In the genomic region with DNA sequence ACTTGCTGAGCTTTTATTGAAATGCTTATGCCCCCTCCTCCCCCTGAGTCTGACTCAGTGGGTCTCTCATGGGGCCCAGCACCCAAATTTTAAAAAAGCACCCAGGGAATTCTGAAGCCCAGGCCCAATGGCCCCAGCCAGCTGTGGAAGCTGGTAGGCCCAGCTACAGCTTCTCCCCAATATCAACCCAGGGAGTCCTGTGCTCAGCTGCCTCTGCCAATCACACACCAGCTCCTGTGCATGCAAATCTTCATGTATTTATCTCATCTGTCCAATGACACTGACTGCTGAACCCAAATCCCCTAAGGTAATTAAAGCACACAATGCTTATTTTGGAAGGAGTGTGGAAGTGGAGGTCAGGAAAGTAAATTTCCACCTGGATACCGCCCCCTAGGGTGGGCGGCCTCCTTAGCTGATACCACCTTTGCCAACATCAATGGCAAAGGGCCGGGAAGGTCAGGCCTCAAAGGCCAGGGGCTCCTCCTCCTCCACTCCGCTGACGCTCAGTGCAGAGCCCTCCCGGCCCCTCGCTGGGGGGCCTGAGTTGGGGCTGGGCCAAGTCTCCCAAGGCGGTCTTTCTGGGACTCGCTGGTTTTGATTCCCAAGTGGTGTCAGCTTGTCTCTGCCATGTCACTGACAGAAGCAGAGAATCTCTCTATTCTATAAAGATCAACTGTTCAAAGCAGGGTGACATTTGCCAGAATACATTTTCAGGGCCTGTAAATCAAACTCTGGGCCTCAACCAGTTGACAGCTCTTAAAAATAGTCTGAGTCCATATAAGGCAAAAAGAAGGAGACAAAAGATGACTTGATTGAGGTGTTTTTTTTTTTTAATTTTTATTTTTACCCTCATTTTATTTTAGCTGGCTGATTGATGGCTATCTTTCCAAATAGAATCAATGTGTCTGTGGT, we compare ENCODE assay signal across 16 cellular contexts.
DNase-seq lines count a peak whose midpoint lies in the region; ATAC-seq and TF ChIP-seq lines count a peak whose summit lies in the region.
"Had no signal": no experiment of that assay in that cellular context is flagged by ENCODE, and none has a peak within 500 bp of the region (broad histone marks: within the 10 kb centered on the region; RNA-seq: fewer than 3 reads in every experiment).

No MANE protein-coding gene starts in this region.

- H3K4me1 ChIP-seq in GM23338 (ENCODE audit: insufficient read depth), result no peaks in the 10 kb centered on the region
- H3K4me1 ChIP-seq: left ventricle myocardium inferior, pancreas had no signal

- no peaks in the 10 kb centered on the region for H3F3A ChIP-seq in GM23338 (replicated peaks; ENCODE audit: low read depth)

- H3K27me3 Mint-ChIP-seq in CD14-positive monocyte (ENCODE audit: low read depth in 3 of 3) (peaks cover 0 to 2% (median 1%) of the 10 kb centered on the region in 3 donors), GM23338 (ENCODE audit: insufficient read depth, low read depth, poor library complexity) (peaks cover 12% of the 10 kb centered on the region)
- no peaks in the 10 kb centered on the region for H3K27me3 Mint-ChIP-seq in activated T-helper 2 cell treated with anti-CD3 and anti-CD28 coated beads, Interferon-gamma antibody, Interleukin-2, Interleukin-4, amounts not matched to agents 10 μg/mL and 5 μg/mL and 100 μg/mL, durations not matched to agents 14 hours and 24 hours and 36 hours (ENCODE audit: low read depth)
- no peaks in the 10 kb centered on the region for H3K27me3 Mint-ChIP-seq in natural killer cell treated with Interleukin-12 subunit alpha and Interleukin-12 subunit beta and Interleukin-15 and Interleukin-18, amount 100 ng/mL, for 72 hours
- H3K27me3 Mint-ChIP-seq: activated CD4-positive, alpha-beta T cell treated with anti-CD3 and anti-CD28 coated beads, Interleukin-2, amount 10 ng/mL, durations not matched to agents 7 days and 5 days had no signal

- H3K36me3 Mint-ChIP-seq in CD14-positive monocyte, result peaks cover 71 to 72% of the 10 kb centered on the region in 2 donors
- peaks cover 9% of the 10 kb centered on the region for H3K36me3 Mint-ChIP-seq in GM23338 (ENCODE audit: low read depth)
- H3K36me3 Mint-ChIP-seq in activated T-helper 2 cell treated with anti-CD3 and anti-CD28 coated beads, Interferon-gamma antibody, Interleukin-2, Interleukin-4, amounts not matched to agents 10 μg/mL and 5 μg/mL and 100 μg/mL, durations not matched to agents 14 hours and 24 hours and 36 hours (ENCODE audit: low read depth), result peaks cover 53% of the 10 kb centered on the region
- no peaks in the 10 kb centered on the region for H3K36me3 Mint-ChIP-seq in natural killer cell treated with Interleukin-12 subunit alpha and Interleukin-12 subunit beta and Interleukin-15 and Interleukin-18, amount 100 ng/mL, for 72 hours

- peaks cover 12% of the 10 kb centered on the region for H3K79me2 ChIP-seq in GM23338 (replicated peaks; ENCODE audit: insufficient read depth)

- H3K4me1 Mint-ChIP-seq in CD14-positive monocyte, result peaks cover 40% of the 10 kb centered on the region
- H3K4me1 Mint-ChIP-seq in GM23338, result peaks cover 7% of the 10 kb centered on the region
- peaks cover 10% of the 10 kb centered on the region for H3K4me1 Mint-ChIP-seq in activated T-helper 2 cell treated with anti-CD3 and anti-CD28 coated beads, Interferon-gamma antibody, Interleukin-2, Interleukin-4, amounts not matched to agents 10 μg/mL and 5 μg/mL and 100 μg/mL, durations not matched to agents 14 hours and 24 hours and 36 hours (ENCODE audit: low read depth)
- H3K4me1 Mint-ChIP-seq in natural killer cell treated with Interleukin-12 subunit alpha and Interleukin-12 subunit beta and Interleukin-15 and Interleukin-18, amount 100 ng/mL, for 72 hours (ENCODE audit: low read depth in 2 of 2), result peaks cover 16 to 32% of the 10 kb centered on the region in 2 donors

- H3K36me3 ChIP-seq in GM23338 (ENCODE audit: insufficient read depth), result no peaks in the 10 kb centered on the region
- H3K36me3 ChIP-seq: BE2C, left ventricle myocardium inferior had no signal

- H3K27ac Mint-ChIP-seq in CD14-positive monocyte (peak overlapping the region in 4 of 7 donors; percentile 26 to 63 (median 58)), GM23338 (no peak overlapping the region)
- peak overlapping the region; percentile 16 for H3K27ac Mint-ChIP-seq in activated T-helper 2 cell treated with anti-CD3 and anti-CD28 coated beads, Interferon-gamma antibody, Interleukin-2, Interleukin-4, amounts not matched to agents 10 μg/mL and 5 μg/mL and 100 μg/mL, durations not matched to agents 14 hours and 24 hours and 36 hours
- peak overlapping the region; percentile 44 to 61 for H3K27ac Mint-ChIP-seq in natural killer cell treated with Interleukin-12 subunit alpha and Interleukin-12 subunit beta and Interleukin-15 and Interleukin-18, amount 100 ng/mL, for 72 hours
- H3K27ac Mint-ChIP-seq: activated CD4-positive, alpha-beta T cell treated with anti-CD3 and anti-CD28 coated beads, Interleukin-2, amount 10 ng/mL, durations not matched to agents 7 days and 5 days had no signal

- no peak overlapping the region for H3K4me3 ChIP-seq in GM23338
- H3K4me3 ChIP-seq: left ventricle myocardium inferior, pancreas had no signal

- intact Hi-C loops in CD14-positive monocyte (cut with micrococcal nuclease), result no loop called here
- intact Hi-C loops in activated T-helper 2 cell treated with anti-CD3 and anti-CD28 coated beads, Interferon-gamma antibody, Interleukin-2, Interleukin-4, amounts not matched to agents 10 μg/mL and 5 μg/mL and 100 μg/mL, durations not matched to agents 14 hours and 24 hours and 36 hours (cut with micrococcal nuclease), result no loop called here

- H3K27ac ChIP-seq in GM23338 (ENCODE audit: low read depth) (no peak overlapping the region), substantia nigra (ENCODE audit: low read depth, low read length, poor library complexity, severe bottlenecking) (no peak overlapping the region)
- H3K27ac ChIP-seq: left ventricle myocardium inferior, pancreas had no signal

- no peak for DNase-seq in CD14-positive monocyte (ENCODE audit: low spot score)
- no peak for DNase-seq in GM23338 (ENCODE audit: low spot score)
- no peak for DNase-seq in activated T-helper 2 cell treated with anti-CD3 and anti-CD28 coated beads, Interferon-gamma antibody, Interleukin-2, Interleukin-4, amounts not matched to agents 10 μg/mL and 5 μg/mL and 100 μg/mL, durations not matched to agents 14 hours and 24 hours and 36 hours (ENCODE audit: low spot score)
- DNase-seq in natural killer cell treated with Interleukin-12 subunit alpha and Interleukin-12 subunit beta and Interleukin-15 and Interleukin-18, amount 100 ng/mL, for 72 hours (ENCODE audit: low spot score), result peak; percentile 16
- no peak for DNase-seq in substantia nigra (lab: John Stamatoyannopoulos, UW)
- DNase-seq in NCI-H1092 (lab: John Stamatoyannopoulos, UW), result no peak
- no peak for DNase-seq in LoVo (ENCODE audit: low spot score)
- DNase-seq: activated CD4-positive, alpha-beta T cell treated with anti-CD3 and anti-CD28 coated beads, Interleukin-2, amount 10 ng/mL, durations not matched to agents 7 days and 5 days; BE2C; DMS153; left ventricle myocardium inferior; NCI-H1694 treated with DMSO at 0.1 percent for 48 hours; NCI-H226; pancreas; stimulated activated CD4-positive, alpha-beta T cell treated with anti-CD3 and anti-CD28 coated beads, Interleukin-2, amount 100 ng/mL, for 48 hours; SW 1271 had no signal

- H3K4me3 Mint-ChIP-seq in CD14-positive monocyte, result no peak overlapping the region
- H3K4me3 Mint-ChIP-seq in GM23338, result no peak overlapping the region
- H3K4me3 Mint-ChIP-seq in activated T-helper 2 cell treated with anti-CD3 and anti-CD28 coated beads, Interferon-gamma antibody, Interleukin-2, Interleukin-4, amounts not matched to agents 10 μg/mL and 5 μg/mL and 100 μg/mL, durations not matched to agents 14 hours and 24 hours and 36 hours (ENCODE audit: low read depth), result no peak overlapping the region
- no peak overlapping the region for H3K4me3 Mint-ChIP-seq in natural killer cell treated with Interleukin-12 subunit alpha and Interleukin-12 subunit beta and Interleukin-15 and Interleukin-18, amount 100 ng/mL, for 72 hours
- H3K4me3 Mint-ChIP-seq: activated CD4-positive, alpha-beta T cell treated with anti-CD3 and anti-CD28 coated beads, Interleukin-2, amount 10 ng/mL, durations not matched to agents 7 days and 5 days had no signal

- no peak overlapping the region for H3K4me2 ChIP-seq in GM23338

- no peaks in the 10 kb centered on the region for H4K20me1 ChIP-seq in GM23338 (replicated peaks; ENCODE audit: insufficient read depth)

- H2AFZ ChIP-seq in GM23338, result no peak overlapping the region

- no peaks in the 10 kb centered on the region for H3K9me2 ChIP-seq in GM23338 (ENCODE audit: insufficient read depth)

- peak; percentile 52 for ATAC-seq in GM23338
- ATAC-seq in natural killer cell treated with Interleukin-12 subunit alpha and Interleukin-12 subunit beta and Interleukin-15 and Interleukin-18, amount 100 ng/mL, for 72 hours, result no peak
- ATAC-seq: pancreas had no signal

- H3K9me3 Mint-ChIP-seq in CD14-positive monocyte (no peaks in the 10 kb centered on the region), GM23338 (no peaks in the 10 kb centered on the region)
- no peaks in the 10 kb centered on the region for H3K9me3 Mint-ChIP-seq in activated T-helper 2 cell treated with anti-CD3 and anti-CD28 coated beads, Interferon-gamma antibody, Interleukin-2, Interleukin-4, amounts not matched to agents 10 μg/mL and 5 μg/mL and 100 μg/mL, durations not matched to agents 14 hours and 24 hours and 36 hours
- H3K9me3 Mint-ChIP-seq in natural killer cell treated with Interleukin-12 subunit alpha and Interleukin-12 subunit beta and Interleukin-15 and Interleukin-18, amount 100 ng/mL, for 72 hours, result no peaks in the 10 kb centered on the region
- H3K9me3 Mint-ChIP-seq: activated CD4-positive, alpha-beta T cell treated with anti-CD3 and anti-CD28 coated beads, Interleukin-2, amount 10 ng/mL, durations not matched to agents 7 days and 5 days had no signal

- no peaks in the 10 kb centered on the region for H3K27me3 ChIP-seq in GM23338 (ENCODE audit: insufficient read depth)
- H3K27me3 ChIP-seq: BE2C, pancreas had no signal

- TF ChIP-seq CTCF in CD14-positive monocyte (IDR thresholded peaks at IDR 0.05), result no peak
- TF ChIP-seq CTCF in GM23338 (conservative IDR thresholded peaks at IDR 0.05; ENCODE audit: low read depth in 2 of 2), result 0 out of 4 replicates have a peak, but pooled peaks have one; percentile 6 to 12

TF ChIP-seq in GM23338, 12 proteins besides CTCF, POLR2A, EP300 and RAD21 (continues in another document):
- TF ChIP-seq CREB1 (CRISPR knock-in tag; IDR thresholded peaks at IDR 0.05; ENCODE audit: low read depth), result no peak
